1 cellular context compared by ENCODE assay signal in the genomic region with DNA sequence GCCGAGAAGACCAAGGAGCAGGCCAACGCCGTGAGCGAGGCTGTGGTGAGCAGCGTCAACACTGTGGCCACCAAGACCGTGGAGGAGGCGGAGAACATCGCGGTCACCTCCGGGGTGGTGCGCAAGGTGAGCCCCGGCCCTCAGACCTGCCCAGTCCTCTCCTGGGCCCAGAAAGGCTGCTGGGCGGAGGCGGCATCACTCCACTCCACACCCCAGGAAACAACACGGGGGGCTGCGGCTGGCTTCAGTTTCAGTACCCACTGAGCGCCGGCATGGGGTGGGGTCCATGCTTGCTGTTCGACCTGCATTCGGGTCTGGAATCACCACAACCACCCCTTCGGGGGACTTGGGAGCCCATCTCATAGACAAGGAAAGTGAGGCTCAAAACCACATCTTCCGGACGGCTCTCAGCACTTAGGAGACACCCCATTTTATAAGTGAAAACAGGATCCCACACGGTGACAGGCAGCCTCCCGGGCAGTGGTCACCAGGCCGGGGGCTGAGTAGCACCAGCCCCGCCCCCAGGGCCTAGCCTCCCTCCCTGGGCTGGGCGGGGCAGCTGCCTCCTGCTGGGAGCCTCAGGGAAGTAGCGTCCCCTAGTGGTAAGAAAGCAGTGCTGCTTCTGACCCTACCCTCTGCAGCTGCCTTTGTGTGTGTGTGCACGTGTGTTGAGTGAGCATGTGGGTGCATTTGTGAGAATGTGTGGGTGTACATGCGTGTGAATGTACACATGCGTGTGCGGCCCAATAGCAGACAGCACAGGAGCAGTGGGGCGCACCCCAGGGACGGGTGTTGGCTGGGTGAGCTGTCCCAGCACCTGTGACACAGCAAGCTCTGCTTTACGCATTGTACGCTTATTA.
A peak's percentile ranks its signal among the peaks of the same experiment; 100 is the strongest.
TF ChIP-seq lines count a peak whose summit lies in the region.

No MANE protein-coding gene starts in this region.

TF ChIP-seq in HEK293, 187 proteins besides CTCF, POLR2A, EP300 and RAD21 (continued from another document):
- peak; percentile 83 for TF ChIP-seq KLF17 (tag by site-specific recombination; IDR thresholded peaks at IDR 0.05)
- peak; percentile 90 for TF ChIP-seq KLF9 (tag by site-specific recombination; IDR thresholded peaks at IDR 0.05; ENCODE audit: low read depth)
- TF ChIP-seq ZNF707 (tag by site-specific recombination; IDR thresholded peaks at IDR 0.05): no peak
- peak; percentile 83; the same call in 1 of the 2 replicates for TF ChIP-seq ZNF580 (tag by site-specific recombination; IDR thresholded peaks at IDR 0.05)
- no peak for TF ChIP-seq ZNF433 (tag by site-specific recombination; IDR thresholded peaks at IDR 0.05; ENCODE audit: low read depth)
- TF ChIP-seq KLF1 (tag by site-specific recombination; IDR thresholded peaks at IDR 0.05): peak; percentile 90
- no peak for TF ChIP-seq PRDM1 (tag by site-specific recombination; IDR thresholded peaks at IDR 0.05)
- TF ChIP-seq KLF7 (tag by site-specific recombination; IDR thresholded peaks at IDR 0.05; ENCODE audit: borderline replicate concordance): peak; percentile 92
- TF ChIP-seq BCL11A (tag by site-specific recombination; IDR thresholded peaks at IDR 0.05; ENCODE audit: low read depth): peak; percentile 30; the same call in 1 of the 2 replicates
- TF ChIP-seq, protein P1, sequence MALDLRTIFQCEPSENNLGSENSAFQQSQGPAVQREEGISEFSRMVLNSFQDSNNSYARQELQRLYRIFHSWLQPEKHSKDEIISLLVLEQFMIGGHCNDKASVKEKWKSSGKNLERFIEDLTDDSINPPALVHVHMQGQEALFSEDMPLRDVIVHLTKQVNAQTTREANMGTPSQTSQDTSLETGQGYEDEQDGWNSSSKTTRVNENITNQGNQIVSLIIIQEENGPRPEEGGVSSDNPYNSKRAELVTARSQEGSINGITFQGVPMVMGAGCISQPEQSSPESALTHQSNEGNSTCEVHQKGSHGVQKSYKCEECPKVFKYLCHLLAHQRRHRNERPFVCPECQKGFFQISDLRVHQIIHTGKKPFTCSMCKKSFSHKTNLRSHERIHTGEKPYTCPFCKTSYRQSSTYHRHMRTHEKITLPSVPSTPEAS (tag by site-specific recombination; IDR thresholded peaks at IDR 0.05): peak; percentile 82
- TF ChIP-seq ZNF610 (tag by site-specific recombination; IDR thresholded peaks at IDR 0.05; ENCODE audit: borderline replicate concordance): 0 out of 2 replicates have a peak, but pooled peaks have one; percentile 35
